ENCODE assay signal across 1 cellular context in the genomic region with DNA sequence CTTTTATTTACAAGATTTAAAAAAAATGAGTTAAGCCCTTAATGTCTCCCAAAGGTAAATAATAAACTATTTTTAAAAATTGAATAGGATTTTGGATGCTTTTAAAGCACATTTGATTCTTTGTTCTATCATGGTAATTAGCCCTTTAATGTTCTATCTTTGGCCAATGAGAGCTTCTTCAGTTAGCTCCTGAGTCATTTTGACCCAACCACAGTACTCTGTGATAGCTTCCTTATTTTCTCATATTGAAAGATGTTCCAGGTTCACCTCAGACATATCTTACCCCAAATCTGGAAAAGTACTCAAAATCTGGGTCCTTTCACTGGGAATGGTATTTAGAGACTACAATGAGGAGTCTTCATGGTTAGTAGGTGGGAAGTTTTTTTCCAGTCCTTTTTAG.
TF ChIP-seq lines count a peak whose summit lies in the region.

No MANE protein-coding gene starts in this region.

TF ChIP-seq in SK-N-SH treated with all-trans-retinoic acid at 6 μM for 48 hours, 23 proteins besides CTCF, POLR2A, EP300 and RAD21 (continued from another document):
- TF ChIP-seq CREB5 (CRISPR knock-in tag; IDR thresholded peaks at IDR 0.05; ENCODE audit: low read depth) (no peak), OSR1 (CRISPR knock-in tag; IDR thresholded peaks at IDR 0.05) (no peak), BACH2 (CRISPR knock-in tag; IDR thresholded peaks at IDR 0.05; ENCODE audit: borderline replicate concordance) (no peak), GLIS3 (CRISPR knock-in tag; IDR thresholded peaks at IDR 0.05) (no peak), ARNTL (CRISPR knock-in tag; IDR thresholded peaks at IDR 0.05; ENCODE audit: borderline replicate concordance, low read depth) (no peak), ZNF565 (CRISPR knock-in tag; conservative IDR thresholded peaks at IDR 0.05; ENCODE audit: low read depth) (no peak), ZNF8 (CRISPR knock-in tag; IDR thresholded peaks at IDR 0.05) (no peak), ZNF70 (CRISPR knock-in tag; IDR thresholded peaks at IDR 0.05) (no peak)
- TF ChIP-seq, protein P1, sequence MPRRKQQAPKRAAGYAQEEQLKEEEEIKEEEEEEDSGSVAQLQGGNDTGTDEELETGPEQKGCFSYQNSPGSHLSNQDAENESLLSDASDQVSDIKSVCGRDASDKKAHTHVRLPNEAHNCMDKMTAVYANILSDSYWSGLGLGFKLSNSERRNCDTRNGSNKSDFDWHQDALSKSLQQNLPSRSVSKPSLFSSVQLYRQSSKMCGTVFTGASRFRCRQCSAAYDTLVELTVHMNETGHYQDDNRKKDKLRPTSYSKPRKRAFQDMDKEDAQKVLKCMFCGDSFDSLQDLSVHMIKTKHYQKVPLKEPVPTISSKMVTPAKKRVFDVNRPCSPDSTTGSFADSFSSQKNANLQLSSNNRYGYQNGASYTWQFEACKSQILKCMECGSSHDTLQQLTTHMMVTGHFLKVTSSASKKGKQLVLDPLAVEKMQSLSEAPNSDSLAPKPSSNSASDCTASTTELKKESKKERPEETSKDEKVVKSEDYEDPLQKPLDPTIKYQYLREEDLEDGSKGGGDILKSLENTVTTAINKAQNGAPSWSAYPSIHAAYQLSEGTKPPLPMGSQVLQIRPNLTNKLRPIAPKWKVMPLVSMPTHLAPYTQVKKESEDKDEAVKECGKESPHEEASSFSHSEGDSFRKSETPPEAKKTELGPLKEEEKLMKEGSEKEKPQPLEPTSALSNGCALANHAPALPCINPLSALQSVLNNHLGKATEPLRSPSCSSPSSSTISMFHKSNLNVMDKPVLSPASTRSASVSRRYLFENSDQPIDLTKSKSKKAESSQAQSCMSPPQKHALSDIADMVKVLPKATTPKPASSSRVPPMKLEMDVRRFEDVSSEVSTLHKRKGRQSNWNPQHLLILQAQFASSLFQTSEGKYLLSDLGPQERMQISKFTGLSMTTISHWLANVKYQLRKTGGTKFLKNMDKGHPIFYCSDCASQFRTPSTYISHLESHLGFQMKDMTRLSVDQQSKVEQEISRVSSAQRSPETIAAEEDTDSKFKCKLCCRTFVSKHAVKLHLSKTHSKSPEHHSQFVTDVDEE (CRISPR knock-in tag; IDR thresholded peaks at IDR 0.05) = no peak
TF ChIP-seq in SK-N-SH treated with all-trans-retinoic acid at 6 μM for 48 hours: peak in this region for 0.
